22 cellular contexts compared by ENCODE assay signal in genomic region chr6:158503222-158503621, GRCh38.
"Had no signal": no experiment of that assay in that cellular context is flagged by ENCODE, and none has a peak within 500 bp of the region (broad histone marks: within the 10 kb centered on the region; RNA-seq: fewer than 3 reads in every experiment).

No MANE protein-coding gene starts in this region.

- ATAC-seq: activated T-cell treated with anti-CD3 and anti-CD28 coated beads, Interleukin-2, amount 50 U/mL, for 72 hours; left cardiac atrium; SK-N-SH treated with all-trans-retinoic acid at 6 μM for 48 hours; T-helper 17 cell had no signal

- H3K4me1 Mint-ChIP-seq: activated CD4-positive, alpha-beta memory T cell treated with anti-CD3 and anti-CD28 coated beads, Interleukin-2, amount 10 ng/mL, durations not matched to agents 7 days and 5 days; activated CD4-positive, alpha-beta T cell treated with anti-CD3 and anti-CD28 coated beads, Interleukin-2, amount 10 ng/mL, durations not matched to agents 7 days and 5 days; naive thymus-derived CD4-positive, alpha-beta T cell; neural progenitor cell; T-helper 17 cell had no signal

- H3K27ac ChIP-seq: neural progenitor cell, right atrium auricular region, tibial nerve had no signal

- H2AFZ ChIP-seq: neural progenitor cell had no signal

- H3K4me2 ChIP-seq: neural progenitor cell had no signal

- H3K36me3 ChIP-seq: neural progenitor cell had no signal

- H3K9me3 ChIP-seq: right atrium auricular region, tibial nerve had no signal

- H3K27me3 Mint-ChIP-seq: activated CD4-positive, alpha-beta memory T cell treated with anti-CD3 and anti-CD28 coated beads, Interleukin-2, amount 10 ng/mL, durations not matched to agents 7 days and 5 days; activated CD4-positive, alpha-beta T cell treated with anti-CD3 and anti-CD28 coated beads, Interleukin-2, amount 10 ng/mL, durations not matched to agents 7 days and 5 days; naive thymus-derived CD4-positive, alpha-beta T cell; T-helper 17 cell had no signal

- H3K27ac Mint-ChIP-seq: activated CD4-positive, alpha-beta memory T cell treated with anti-CD3 and anti-CD28 coated beads, Interleukin-2, amount 10 ng/mL, durations not matched to agents 7 days and 5 days; activated CD4-positive, alpha-beta T cell treated with anti-CD3 and anti-CD28 coated beads, Interleukin-2, amount 10 ng/mL, durations not matched to agents 7 days and 5 days; activated T-cell treated with anti-CD3 and anti-CD28 coated beads, Interleukin-2, amount 50 U/mL, for 72 hours; naive thymus-derived CD4-positive, alpha-beta T cell; neural progenitor cell; T-helper 17 cell had no signal

- DNase-seq: activated CD4-positive, alpha-beta memory T cell treated with anti-CD3 and anti-CD28 coated beads, Interleukin-2, amount 10 ng/mL, durations not matched to agents 7 days and 5 days; activated CD4-positive, alpha-beta T cell treated with anti-CD3 and anti-CD28 coated beads, Interleukin-2, amount 10 ng/mL, durations not matched to agents 7 days and 5 days; activated CD4-positive, CD25-positive, alpha-beta regulatory T cell treated with anti-CD3 and anti-CD28 coated beads, Interleukin-2, amount 50 U/mL, for 72 hours; activated effector memory CD4-positive, alpha-beta T cell treated with Interleukin-2 at 50 U/mL for 16 hours; activated naive CD4-positive, alpha-beta T cell treated with Interleukin-2 at 50 U/mL for 16 hours; activated T-cell treated with anti-CD3 and anti-CD28 coated beads, Interleukin-2, amount 50 U/mL, for 72 hours; amygdala; caudate nucleus; dermis blood vessel endothelial cell; effector CD4-positive, alpha-beta T cell; left cardiac atrium; midbrain; naive thymus-derived CD4-positive, alpha-beta T cell; stimulated activated CD4-positive, alpha-beta T cell treated with anti-CD3 and anti-CD28 coated beads, Interleukin-15, amount 100 ng/mL, for 24 hours; stimulated activated CD4-positive, alpha-beta T cell treated with anti-CD3 and anti-CD28 coated beads, Interleukin-2, amount 100 ng/mL, for 24 hours; stimulated activated naive CD4-positive, alpha-beta T cell treated with Interleukin-2 at 50 U/mL for 16 hours; T-helper 17 cell; T1000 had no signal

- H3K4me3 Mint-ChIP-seq: activated CD4-positive, alpha-beta memory T cell treated with anti-CD3 and anti-CD28 coated beads, Interleukin-2, amount 10 ng/mL, durations not matched to agents 7 days and 5 days; activated CD4-positive, alpha-beta T cell treated with anti-CD3 and anti-CD28 coated beads, Interleukin-2, amount 10 ng/mL, durations not matched to agents 7 days and 5 days; activated T-cell treated with anti-CD3 and anti-CD28 coated beads, Interleukin-2, amount 50 U/mL, for 72 hours; naive thymus-derived CD4-positive, alpha-beta T cell; neural progenitor cell; T-helper 17 cell had no signal

- H3K27me3 ChIP-seq: neural progenitor cell, right atrium auricular region, tibial nerve had no signal

- H3K9me3 Mint-ChIP-seq: activated CD4-positive, alpha-beta memory T cell treated with anti-CD3 and anti-CD28 coated beads, Interleukin-2, amount 10 ng/mL, durations not matched to agents 7 days and 5 days; activated CD4-positive, alpha-beta T cell treated with anti-CD3 and anti-CD28 coated beads, Interleukin-2, amount 10 ng/mL, durations not matched to agents 7 days and 5 days; activated T-cell treated with anti-CD3 and anti-CD28 coated beads, Interleukin-2, amount 50 U/mL, for 72 hours; neural progenitor cell had no signal

- H3K4me3 ChIP-seq: neural progenitor cell, right atrium auricular region, tibial nerve had no signal

- H3K4me1 ChIP-seq: right atrium auricular region, tibial nerve had no signal

- H3K9ac ChIP-seq: neural progenitor cell had no signal
